ENCODE assay signal across 14 cellular contexts in genomic region chr1:167927075-167927754, GRCh38. TPM values are rescaled to one million over a fixed set of nuclear protein-coding genes. Genes with fewer than 3 reads are reported as not detected.
DNase-seq lines count a peak whose midpoint lies in the region; ATAC-seq, FAIRE-seq and TF ChIP-seq lines count a peak whose summit lies in the region.
"Had no signal": no experiment of that assay in that cellular context is flagged by ENCODE, and none has a peak within 500 bp of the region (broad histone marks: within the 10 kb centered on the region; RNA-seq: fewer than 3 reads in every experiment).

No MANE protein-coding gene starts in this region.

- FAIRE-seq in GM19239 (lab: Jason Lieb, UNC): peak; percentile 84
- FAIRE-seq: endothelial cell of umbilical vein had no signal

- no peak overlapping the region for H3K4me3 ChIP-seq in lower lobe of right lung
- H3K4me3 ChIP-seq: MG63 had no signal

- H3K36me3 Mint-ChIP-seq in type B pancreatic cell: peaks cover 8% of the 10 kb centered on the region

- H3K27ac Mint-ChIP-seq in type B pancreatic cell: peak overlapping the region; percentile 29
- H3K27ac Mint-ChIP-seq: activated T-helper 1 cell treated with anti-CD3 and anti-CD28 coated beads, Interleukin-12 subunit alpha, Interleukin-12 subunit beta, Interleukin-2, Interleukin-4 antibody, amounts not matched to agents 30 ng/mL and 10 ng/mL and 1 ng/mL, durations not matched to agents 14 hours and 24 hours and 36 hours had no signal

- H3K27me3 ChIP-seq in lower lobe of right lung (ENCODE audit: low read depth): no peaks in the 10 kb centered on the region
- H3K27me3 ChIP-seq: MG63 had no signal

- ATAC-seq in HG03139 (IDR thresholded peaks at IDR 0.05; ENCODE audit: unreplicated experiment): peak; percentile 42
- no peak for ATAC-seq in lower lobe of right lung

- peak overlapping the region; percentile 23 for H3K4me3 Mint-ChIP-seq in type B pancreatic cell
- H3K4me3 Mint-ChIP-seq: activated T-helper 1 cell treated with anti-CD3 and anti-CD28 coated beads, Interleukin-12 subunit alpha, Interleukin-12 subunit beta, Interleukin-2, Interleukin-4 antibody, amounts not matched to agents 30 ng/mL and 10 ng/mL and 1 ng/mL, durations not matched to agents 14 hours and 24 hours and 36 hours had no signal

- peaks cover 5% of the 10 kb centered on the region for H3K36me3 ChIP-seq in lower lobe of right lung

- no peaks in the 10 kb centered on the region for H3K9me3 ChIP-seq in lower lobe of right lung
- H3K9me3 ChIP-seq: MG63 had no signal

- peak; percentile 22 for DNase-seq in GM19239 (ENCODE audit: insufficient read length, low spot score)
- peak; percentile 40 for DNase-seq in glomerular visceral epithelial cell (ENCODE audit: extremely low spot score)
- DNase-seq in type B pancreatic cell (ENCODE audit: extremely low spot score, unreplicated experiment): no peak
- no peak for DNase-seq in iPS-NIHi7 (ENCODE audit: extremely low spot score)
- DNase-seq in activated CD8-positive, alpha-beta memory T cell treated with anti-CD3 and anti-CD28 coated beads for 24 hours: no peak
- no peak for DNase-seq in lower lobe of right lung
- DNase-seq: COR-L47; MG63; NCI-H510A; SHP77 treated with DMSO at 0.1 percent for 48 hours; stimulated activated CD4-positive, alpha-beta T cell treated with anti-CD3 and anti-CD28 coated beads, Interleukin-15, amount 100 ng/mL, for 24 hours had no signal

- H3K27me3 Mint-ChIP-seq in type B pancreatic cell: no peaks in the 10 kb centered on the region

- TF ChIP-seq CTCF in type B pancreatic cell (conservative IDR thresholded peaks at IDR 0.05) (no peak), lower lobe of right lung (IDR thresholded peaks at IDR 0.05) (no peak)

- peaks cover 18% of the 10 kb centered on the region for H3K4me1 Mint-ChIP-seq in type B pancreatic cell (ENCODE audit: unreplicated experiment)

- intact Hi-C loops in lower lobe of right lung (cut with DNase I): no loop called here

- no peaks in the 10 kb centered on the region for H3K9me3 Mint-ChIP-seq in type B pancreatic cell
- H3K9me3 Mint-ChIP-seq: activated T-helper 1 cell treated with anti-CD3 and anti-CD28 coated beads, Interleukin-12 subunit alpha, Interleukin-12 subunit beta, Interleukin-2, Interleukin-4 antibody, amounts not matched to agents 30 ng/mL and 10 ng/mL and 1 ng/mL, durations not matched to agents 14 hours and 24 hours and 36 hours had no signal

- no peak overlapping the region for H3K27ac ChIP-seq in lower lobe of right lung

- H3K4me1 ChIP-seq in lower lobe of right lung: no peaks in the 10 kb centered on the region

RNA-seq across cellular contexts. Expression of gene DCAF6, which starts 9.3 kb away (rescaled TPM):
- 27.2 and 38.3 TPM in 2 replicates for total RNA-seq in type B pancreatic cell (ENCODE audit: low replicate concordance)
- total RNA-seq in lower lobe of right lung: 50.6 TPM

RNA-seq across cellular contexts. Expression of gene MPC2, which starts 9.7 kb away (rescaled TPM):
- total RNA-seq in type B pancreatic cell (ENCODE audit: low replicate concordance) (60.2 and 86.4 TPM in 2 replicates), lower lobe of right lung (49.6 TPM)

RNA-seq across cellular contexts. Expression of gene ADCY10, which starts 13.3 kb away (rescaled TPM):
- total RNA-seq in type B pancreatic cell (ENCODE audit: low replicate concordance) (0.14 and 0.39 TPM in 2 replicates), lower lobe of right lung (0.09 TPM)
- total RNA-seq: activated T-helper 1 cell treated with anti-CD3 and anti-CD28 coated beads, Interleukin-12 subunit alpha, Interleukin-12 subunit beta, Interleukin-2, Interleukin-4 antibody, amounts not matched to agents 30 ng/mL and 10 ng/mL and 1 ng/mL, durations not matched to agents 14 hours and 24 hours and 36 hours; endothelial cell of umbilical vein had no signal

Comparison
In these comparisons a context has a peak if more than half of its experiments do, and no peak if none do; other contexts are left out.
1. DNase-seq: peak in GM19239 (single experiment) and glomerular visceral epithelial cell (single experiment); none in type B pancreatic cell (single experiment), iPS-NIHi7 (single experiment), activated CD8-positive, alpha-beta memory T cell treated with anti-CD3 and anti-CD28 coated beads for 24 hours (single experiment) and lower lobe of right lung (single experiment).